Comparison of ENCODE assay signal across 1 cellular context in the genomic region with DNA sequence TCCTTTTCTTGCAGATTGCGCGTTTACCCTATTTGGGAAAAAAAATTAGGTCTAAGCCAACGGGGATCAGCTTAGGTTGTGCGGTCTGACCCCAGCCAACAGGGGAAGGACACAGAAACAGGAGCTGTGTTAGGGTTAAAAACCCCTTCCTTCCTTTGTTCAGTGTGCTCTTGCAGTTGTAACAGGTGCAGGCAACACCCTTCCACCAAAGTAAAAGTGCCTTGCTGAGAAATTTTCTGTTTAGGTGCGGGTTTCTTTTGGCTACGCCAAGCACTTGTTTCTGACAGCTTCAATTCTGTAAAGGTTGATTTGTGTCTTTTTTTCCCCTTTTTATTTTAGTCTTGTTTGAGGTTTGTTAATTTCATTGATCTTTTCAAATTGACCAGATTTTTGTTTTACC.
TF ChIP-seq lines count a peak whose summit lies in the region.

No MANE protein-coding gene starts in this region.

TF ChIP-seq in HEK293, 187 proteins besides CTCF, POLR2A, EP300 and RAD21 (continued from another document):
- TF ChIP-seq, protein P1, sequence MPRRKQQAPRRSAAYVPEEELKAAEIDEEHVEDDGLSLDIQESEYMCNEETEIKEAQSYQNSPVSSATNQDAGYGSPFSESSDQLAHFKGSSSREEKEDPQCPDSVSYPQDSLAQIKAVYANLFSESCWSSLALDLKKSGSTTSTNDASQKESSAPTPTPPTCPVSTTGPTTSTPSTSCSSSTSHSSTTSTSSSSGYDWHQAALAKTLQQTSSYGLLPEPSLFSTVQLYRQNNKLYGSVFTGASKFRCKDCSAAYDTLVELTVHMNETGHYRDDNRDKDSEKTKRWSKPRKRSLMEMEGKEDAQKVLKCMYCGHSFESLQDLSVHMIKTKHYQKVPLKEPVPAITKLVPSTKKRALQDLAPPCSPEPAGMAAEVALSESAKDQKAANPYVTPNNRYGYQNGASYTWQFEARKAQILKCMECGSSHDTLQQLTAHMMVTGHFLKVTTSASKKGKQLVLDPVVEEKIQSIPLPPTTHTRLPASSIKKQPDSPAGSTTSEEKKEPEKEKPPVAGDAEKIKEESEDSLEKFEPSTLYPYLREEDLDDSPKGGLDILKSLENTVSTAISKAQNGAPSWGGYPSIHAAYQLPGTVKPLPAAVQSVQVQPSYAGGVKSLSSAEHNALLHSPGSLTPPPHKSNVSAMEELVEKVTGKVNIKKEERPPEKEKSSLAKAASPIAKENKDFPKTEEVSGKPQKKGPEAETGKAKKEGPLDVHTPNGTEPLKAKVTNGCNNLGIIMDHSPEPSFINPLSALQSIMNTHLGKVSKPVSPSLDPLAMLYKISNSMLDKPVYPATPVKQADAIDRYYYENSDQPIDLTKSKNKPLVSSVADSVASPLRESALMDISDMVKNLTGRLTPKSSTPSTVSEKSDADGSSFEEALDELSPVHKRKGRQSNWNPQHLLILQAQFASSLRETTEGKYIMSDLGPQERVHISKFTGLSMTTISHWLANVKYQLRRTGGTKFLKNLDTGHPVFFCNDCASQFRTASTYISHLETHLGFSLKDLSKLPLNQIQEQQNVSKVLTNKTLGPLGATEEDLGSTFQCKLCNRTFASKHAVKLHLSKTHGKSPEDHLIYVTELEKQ (tag by site-specific recombination; IDR thresholded peaks at IDR 0.05; ENCODE audit: borderline replicate concordance), result no peak
- no peak for TF ChIP-seq ZNF549 (tag by site-specific recombination; IDR thresholded peaks at IDR 0.05)
